In the genomic region with DNA sequence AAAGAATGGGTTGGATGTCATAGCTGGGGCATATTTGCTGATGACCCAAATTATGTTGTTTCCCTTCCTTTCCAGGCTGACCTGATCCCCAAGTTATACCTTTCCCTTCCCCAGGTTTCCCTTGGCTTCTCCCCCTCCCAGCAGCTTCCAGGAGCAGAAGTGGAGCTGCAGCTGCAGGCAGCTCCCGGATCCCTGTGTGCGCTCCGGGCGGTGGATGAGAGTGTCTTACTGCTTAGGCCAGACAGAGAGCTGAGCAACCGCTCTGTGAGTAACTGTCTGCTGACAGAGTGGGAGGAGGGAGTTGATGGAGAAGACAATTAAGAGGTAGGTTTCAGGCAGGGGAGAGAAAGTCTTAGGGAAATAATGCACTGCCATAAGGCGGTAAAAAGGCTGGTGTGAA, we compare ENCODE assay signal across 38 cellular contexts. TPM values are rescaled to one million over a fixed set of nuclear protein-coding genes. Genes with fewer than 3 reads are reported as not detected.
"Had no signal": no experiment of that assay in that cellular context is flagged by ENCODE, and none has a peak within 500 bp of the region (broad histone marks: within the 10 kb centered on the region; RNA-seq: fewer than 3 reads in every experiment).

No MANE protein-coding gene starts in this region.

- H3K27me3 ChIP-seq: adrenal gland, body of pancreas, dorsolateral prefrontal cortex, foreskin keratinocyte, gastrocnemius medialis, heart right ventricle, hepatocyte had no signal

- H3K27me3 Mint-ChIP-seq: activated CD8-positive, alpha-beta memory T cell treated with anti-CD3 and anti-CD28 coated beads, Interleukin-2, amount 10 ng/mL, durations not matched to agents 7 days and 5 days; activated naive CD8-positive, alpha-beta T cell treated with anti-CD3 and anti-CD28 coated beads for 36 hours had no signal

- ATAC-seq: activated CD4-positive, CD25-positive, alpha-beta regulatory T cell treated with anti-CD3 and anti-CD28 coated beads, Interleukin-2, amount 50 U/mL, for 24 hours; activated CD8-positive, alpha-beta memory T cell treated with anti-CD3 and anti-CD28 coated beads, Interleukin-2, amount 10 ng/mL, durations not matched to agents 7 days and 5 days; activated CD8-positive, alpha-beta T cell treated with anti-CD3 and anti-CD28 coated beads, Interleukin-2, amount 10 ng/mL, durations not matched to agents 7 days and 5 days; activated naive CD8-positive, alpha-beta T cell treated with anti-CD3 and anti-CD28 coated beads, Interleukin-2, amount 50 U/mL, for 24 hours; body of pancreas; esophagus mucosa; foreskin keratinocyte; gastrocnemius medialis; heart right ventricle had no signal

- H3K4me1 Mint-ChIP-seq: activated B cell treated with CpG ODN at 0.5 μM for 24 hours; activated CD8-positive, alpha-beta memory T cell treated with anti-CD3 and anti-CD28 coated beads, Interleukin-2, amount 10 ng/mL, durations not matched to agents 7 days and 5 days; activated naive CD4-positive, alpha-beta T cell treated with anti-CD3 and anti-CD28 coated beads, Interleukin-2, amount 50 U/mL, for 24 hours; activated naive CD8-positive, alpha-beta T cell treated with anti-CD3 and anti-CD28 coated beads for 36 hours; activated naive CD8-positive, alpha-beta T cell treated with anti-CD3 and anti-CD28 coated beads, Interleukin-2, amount 50 U/mL, for 24 hours; endodermal cell had no signal

- H3K27ac Mint-ChIP-seq: activated B cell treated with CpG ODN at 0.5 μM for 24 hours; activated CD8-positive, alpha-beta memory T cell treated with anti-CD3 and anti-CD28 coated beads, Interleukin-2, amount 10 ng/mL, durations not matched to agents 7 days and 5 days; activated CD8-positive, alpha-beta T cell treated with anti-CD3 and anti-CD28 coated beads, Interleukin-2, amount 10 ng/mL, durations not matched to agents 7 days and 5 days; activated naive CD4-positive, alpha-beta T cell treated with anti-CD3 and anti-CD28 coated beads for 36 hours; activated naive CD4-positive, alpha-beta T cell treated with anti-CD3 and anti-CD28 coated beads, Interleukin-2, amount 50 U/mL, for 24 hours; activated naive CD8-positive, alpha-beta T cell treated with anti-CD3 and anti-CD28 coated beads for 36 hours; activated naive CD8-positive, alpha-beta T cell treated with anti-CD3 and anti-CD28 coated beads, Interleukin-2, amount 50 U/mL, for 24 hours; activated T-helper 1 cell treated with anti-CD3 and anti-CD28 coated beads, Interleukin-12 subunit alpha, Interleukin-12 subunit beta, Interleukin-2, Interleukin-4 antibody, amounts not matched to agents 30 ng/mL and 10 ng/mL and 1 ng/mL, durations not matched to agents 14 hours and 24 hours and 36 hours; activated T-helper 2 cell treated with anti-CD3 and anti-CD28 coated beads, Interferon-gamma antibody, Interleukin-2, Interleukin-4, amounts not matched to agents 10 μg/mL and 5 μg/mL and 100 μg/mL, durations not matched to agents 14 hours and 24 hours and 36 hours; dendritic cell treated with granulocyte-macrophage colony-stimulating factor and Interleukin-4, amounts not matched to agents 40 ng/mL and 50 ng/mL, for 4 days; endodermal cell had no signal

- DNase-seq: activated B cell treated with CpG ODN at 0.5 μM for 24 hours; activated CD4-positive, alpha-beta T cell treated with anti-CD3 and anti-CD28 coated beads for 48 hours; activated CD4-positive, alpha-beta T cell treated with anti-CD3 and anti-CD28 coated beads, Interleukin-2, amount 50 U/mL, for 1 hour; activated CD4-positive, alpha-beta T cell treated with anti-CD3 and anti-CD28 coated beads, Interleukin-2, amount 50 U/mL, for 48 hours; activated CD8-positive, alpha-beta memory T cell treated with anti-CD3 and anti-CD28 coated beads, Interleukin-2, amount 10 ng/mL, durations not matched to agents 7 days and 5 days; activated CD8-positive, alpha-beta memory T cell treated with anti-CD3 and anti-CD28 coated beads, Interleukin-2, amount 50 U/mL, for 4 hours; activated CD8-positive, alpha-beta T cell treated with anti-CD3 and anti-CD28 coated beads, Interleukin-2, amount 10 ng/mL, durations not matched to agents 7 days and 5 days; activated effector memory CD4-positive, alpha-beta T cell treated with anti-CD3 and anti-CD28 coated beads, Interleukin-2, amount 50 U/mL, for 16 hours; activated naive CD4-positive, alpha-beta T cell treated with anti-CD3 and anti-CD28 coated beads for 36 hours; activated naive CD8-positive, alpha-beta T cell treated with anti-CD3 and anti-CD28 coated beads for 36 hours; activated naive CD8-positive, alpha-beta T cell treated with anti-CD3 and anti-CD28 coated beads, Interleukin-2, amount 50 U/mL, for 24 hours; activated T-cell treated with anti-CD3 and anti-CD28 coated beads, Interleukin-2, amount 50 U/mL, for 1 hour; activated T-cell treated with anti-CD3 and anti-CD28 coated beads, Interleukin-2, amount 50 U/mL, for 48 hours; adrenal gland; aorta; body of pancreas; central memory CD4-positive, alpha-beta T cell; dorsolateral prefrontal cortex; effector memory CD4-positive, alpha-beta T cell; endodermal cell; foreskin keratinocyte; gastrocnemius medialis; glutamatergic neuron; heart right ventricle; T-helper 2 cell had no signal

- H3K36me3 Mint-ChIP-seq: activated CD8-positive, alpha-beta memory T cell treated with anti-CD3 and anti-CD28 coated beads, Interleukin-2, amount 10 ng/mL, durations not matched to agents 7 days and 5 days; activated naive CD4-positive, alpha-beta T cell treated with anti-CD3 and anti-CD28 coated beads, Interleukin-2, amount 50 U/mL, for 24 hours; activated naive CD8-positive, alpha-beta T cell treated with anti-CD3 and anti-CD28 coated beads for 36 hours had no signal

- H3K4me1 ChIP-seq: foreskin keratinocyte, gastrocnemius medialis had no signal

- FAIRE-seq: TTC549 had no signal

- H3K27ac ChIP-seq: adrenal gland, body of pancreas, coronary artery, dorsolateral prefrontal cortex, foreskin keratinocyte, gastrocnemius medialis, heart right ventricle, hepatocyte, VCaP had no signal

- H3K4me3 Mint-ChIP-seq: activated B cell treated with CpG ODN at 0.5 μM for 24 hours; activated CD8-positive, alpha-beta memory T cell treated with anti-CD3 and anti-CD28 coated beads, Interleukin-2, amount 10 ng/mL, durations not matched to agents 7 days and 5 days; activated CD8-positive, alpha-beta T cell treated with anti-CD3 and anti-CD28 coated beads, Interleukin-2, amount 10 ng/mL, durations not matched to agents 7 days and 5 days; activated naive CD4-positive, alpha-beta T cell treated with anti-CD3 and anti-CD28 coated beads for 36 hours; activated naive CD4-positive, alpha-beta T cell treated with anti-CD3 and anti-CD28 coated beads, Interleukin-2, amount 50 U/mL, for 24 hours; activated naive CD8-positive, alpha-beta T cell treated with anti-CD3 and anti-CD28 coated beads for 36 hours; activated naive CD8-positive, alpha-beta T cell treated with anti-CD3 and anti-CD28 coated beads, Interleukin-2, amount 50 U/mL, for 24 hours; activated T-helper 1 cell treated with anti-CD3 and anti-CD28 coated beads, Interleukin-12 subunit alpha, Interleukin-12 subunit beta, Interleukin-2, Interleukin-4 antibody, amounts not matched to agents 30 ng/mL and 10 ng/mL and 1 ng/mL, durations not matched to agents 14 hours and 24 hours and 36 hours; dendritic cell treated with granulocyte-macrophage colony-stimulating factor and Interleukin-4, amounts not matched to agents 40 ng/mL and 50 ng/mL, for 4 days; endodermal cell had no signal

- H3K4me2 ChIP-seq: hepatocyte had no signal

- H2AFZ ChIP-seq: hepatocyte had no signal

- H3K36me3 ChIP-seq: adrenal gland, gastrocnemius medialis, heart right ventricle had no signal

- H3K9me3 Mint-ChIP-seq: activated B cell treated with CpG ODN at 0.5 μM for 24 hours; activated naive CD4-positive, alpha-beta T cell treated with anti-CD3 and anti-CD28 coated beads for 36 hours; activated naive CD4-positive, alpha-beta T cell treated with anti-CD3 and anti-CD28 coated beads, Interleukin-2, amount 50 U/mL, for 24 hours; activated naive CD8-positive, alpha-beta T cell treated with anti-CD3 and anti-CD28 coated beads for 36 hours; activated naive CD8-positive, alpha-beta T cell treated with anti-CD3 and anti-CD28 coated beads, Interleukin-2, amount 50 U/mL, for 24 hours; activated T-helper 1 cell treated with anti-CD3 and anti-CD28 coated beads, Interleukin-12 subunit alpha, Interleukin-12 subunit beta, Interleukin-2, Interleukin-4 antibody, amounts not matched to agents 30 ng/mL and 10 ng/mL and 1 ng/mL, durations not matched to agents 14 hours and 24 hours and 36 hours; activated T-helper 2 cell treated with anti-CD3 and anti-CD28 coated beads, Interferon-gamma antibody, Interleukin-2, Interleukin-4, amounts not matched to agents 10 μg/mL and 5 μg/mL and 100 μg/mL, durations not matched to agents 14 hours and 24 hours and 36 hours; dendritic cell treated with granulocyte-macrophage colony-stimulating factor and Interleukin-4, amounts not matched to agents 40 ng/mL and 50 ng/mL, for 4 days; endodermal cell had no signal

- H3K79me2 ChIP-seq: hepatocyte had no signal

- H3K4me3 ChIP-seq: adrenal gland, body of pancreas, coronary artery, dorsolateral prefrontal cortex, gastrocnemius medialis, heart right ventricle, hepatocyte had no signal

- H3K9me3 ChIP-seq: adrenal gland, body of pancreas, gastrocnemius medialis, heart right ventricle had no signal

RNA-seq across cellular contexts. Expression of gene A2ML1, which starts 25.0 kb away (rescaled TPM):
- total RNA-seq: activated B cell treated with CpG ODN at 0.5 μM for 24 hours; activated CD8-positive, alpha-beta memory T cell treated with anti-CD3 and anti-CD28 coated beads for 36 hours; activated CD8-positive, alpha-beta memory T cell treated with anti-CD3 and anti-CD28 coated beads, Interleukin-2, amount 10 ng/mL, durations not matched to agents 7 days and 5 days; activated CD8-positive, alpha-beta T cell treated with anti-CD3 and anti-CD28 coated beads, Interleukin-2, amount 10 ng/mL, durations not matched to agents 7 days and 5 days; activated naive CD4-positive, alpha-beta T cell treated with anti-CD3 and anti-CD28 coated beads for 36 hours; activated naive CD8-positive, alpha-beta T cell treated with anti-CD3 and anti-CD28 coated beads for 36 hours; activated T-helper 1 cell treated with anti-CD3 and anti-CD28 coated beads, Interleukin-12 subunit alpha, Interleukin-12 subunit beta, Interleukin-2, Interleukin-4 antibody, amounts not matched to agents 30 ng/mL and 10 ng/mL and 1 ng/mL, durations not matched to agents 14 hours and 24 hours and 36 hours; activated T-helper 2 cell treated with anti-CD3 and anti-CD28 coated beads, Interferon-gamma antibody, Interleukin-2, Interleukin-4, amounts not matched to agents 10 μg/mL and 5 μg/mL and 100 μg/mL, durations not matched to agents 14 hours and 24 hours and 36 hours; body of pancreas; epithelial cell of proximal tubule; gastrocnemius medialis; T-helper 1 cell treated with Interleukin-12 subunit alpha and Interleukin-12 subunit beta and Interleukin-4 antibody, amounts not matched to agents 30 ng/mL and 1 ng/mL, for 36 hours had no signal
